Comparison of ENCODE assay signal across 1 cellular context in the genomic region with DNA sequence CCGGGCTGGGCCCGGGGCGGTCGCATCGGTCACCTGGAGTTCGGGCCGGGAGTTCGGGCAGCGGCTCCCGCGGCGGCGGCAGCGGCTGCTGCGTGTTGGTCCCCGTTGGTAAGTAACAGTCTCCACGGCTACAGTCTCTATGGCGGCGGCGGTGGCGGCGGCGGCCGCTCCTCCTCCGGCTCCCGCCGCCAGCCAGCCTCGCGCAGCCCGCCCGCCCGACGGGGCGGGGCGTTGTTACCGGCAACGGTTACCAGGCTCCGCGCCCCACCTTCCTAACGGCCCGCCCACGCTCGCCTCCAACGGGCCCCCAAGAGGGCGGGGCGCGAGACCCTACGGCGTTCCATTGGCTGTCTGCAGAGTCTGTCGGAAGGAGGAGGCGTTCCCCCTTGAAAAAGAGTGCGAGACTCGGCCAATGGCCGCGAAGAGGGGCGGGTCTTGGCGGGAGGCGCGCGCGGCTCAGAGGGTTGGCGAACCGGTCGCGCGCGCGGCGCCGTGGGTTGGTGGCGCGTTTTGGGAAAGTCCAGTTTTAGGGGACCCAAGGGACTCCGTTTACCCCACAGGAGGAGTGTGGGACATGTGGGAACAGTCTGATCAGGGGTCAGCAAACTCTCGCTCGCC.
TF ChIP-seq lines count a peak whose summit lies in the region.

Gene RFX2 (minus strand): TSS at position 141 of the 618 bp plus-strand sequence. CDS start 63,004 bp downstream, outside the sequence.

TF ChIP-seq in K562, 482 proteins besides CTCF, POLR2A, EP300 and RAD21 (continued from another document and continues in another):
- TF ChIP-seq PATZ1 (CRISPR knock-in tag; IDR thresholded peaks at IDR 0.05; ENCODE audit: borderline replicate concordance) (no peak), ATF7 (IDR thresholded peaks at IDR 0.05) (peak; percentile 71), HNRNPLL (IDR thresholded peaks at IDR 0.05; ENCODE audit: low read depth, low read length, poor library complexity, severe bottlenecking) (peak; percentile 48), MEF2D (tag; conservative IDR thresholded peaks at IDR 0.05; ENCODE audit: low read depth) (no peak), ZNF197 (CRISPR knock-in tag; IDR thresholded peaks at IDR 0.05; ENCODE audit: low read depth) (no peak), SIN3A (IDR thresholded peaks at IDR 0.05; ENCODE audit: borderline replicate concordance in 2 of 2, control insufficient read depth in 1 of 2, low read depth in 2 of 2, low read length in 2 of 2) (no peak; a peak in 2 of 4 replicates), RBM17 (IDR thresholded peaks at IDR 0.05; ENCODE audit: borderline replicate concordance, low read depth, low read length) (no peak), ZNF449 (CRISPR knock-in tag; IDR thresholded peaks at IDR 0.05) (no peak), PREB (CRISPR knock-in tag; IDR thresholded peaks at IDR 0.05) (no peak), HIVEP1 (CRISPR knock-in tag; IDR thresholded peaks at IDR 0.05) (no peak), ZNF431 (CRISPR knock-in tag; IDR thresholded peaks at IDR 0.05) (no peak), KDM5B (IDR thresholded peaks at IDR 0.05; ENCODE audit: insufficient replicate concordance, low read depth, low read length) (peak; percentile 65), RAD51 (IDR thresholded peaks at IDR 0.05; ENCODE audit: borderline replicate concordance, low read depth) (no peak), ZEB2 (IDR thresholded peaks at IDR 0.05) (no peak), POLR3A (IDR thresholded peaks at IDR 0.05; ENCODE audit: borderline replicate concordance, extremely low read depth, insufficient read depth, insufficient read length) (no peak), THRA (IDR thresholded peaks at IDR 0.05) (no peak), ATF4 (CRISPR knock-in tag; IDR thresholded peaks at IDR 0.05) (no peak), HNRNPL (IDR thresholded peaks at IDR 0.05; ENCODE audit: low read depth, low read length) (no peak), TAF9B (IDR thresholded peaks at IDR 0.05; ENCODE audit: partially characterized antibody) (no peak), POLR2AphosphoS5 (IDR thresholded peaks at IDR 0.05; ENCODE audit: control insufficient read depth, insufficient read depth, low read depth, low read length) (peak; percentile 77), MTF1 (CRISPR knock-in tag; IDR thresholded peaks at IDR 0.05; ENCODE audit: borderline replicate concordance) (no peak), IRF9 (tag; IDR thresholded peaks at IDR 0.05) (no peak), CXXC5 (CRISPR knock-in tag; IDR thresholded peaks at IDR 0.05) (peak; percentile 81), POLR2H (tag; IDR thresholded peaks at IDR 0.05; ENCODE audit: low read depth) (peak; percentile 83; the same call in 1 of the 2 replicates), XRCC4 (IDR thresholded peaks at IDR 0.05; ENCODE audit: extremely low read depth, insufficient read depth, insufficient read length) (no peak), ZNF707 (CRISPR knock-in tag; conservative IDR thresholded peaks at IDR 0.05) (no peak), E2F1 (CRISPR knock-in tag; IDR thresholded peaks at IDR 0.05) (peak; percentile 84), MLX (CRISPR knock-in tag; conservative IDR thresholded peaks at IDR 0.05) (no peak), STAG1 (CRISPR knock-in tag; IDR thresholded peaks at IDR 0.05; ENCODE audit: borderline replicate concordance) (no peak), ILF3 (IDR thresholded peaks at IDR 0.05; ENCODE audit: borderline replicate concordance) (no peak), RBM34 (IDR thresholded peaks at IDR 0.05; ENCODE audit: borderline replicate concordance, insufficient read depth, low read length) (0 out of 2 replicates have a peak, but pooled peaks have one; percentile 53), ARNT (IDR thresholded peaks at IDR 0.05) (no peak), CAMTA2 (CRISPR knock-in tag; conservative IDR thresholded peaks at IDR 0.05) (no peak), TAF7 (tag; IDR thresholded peaks at IDR 0.05) (no peak), ZNF121 (CRISPR knock-in tag; conservative IDR thresholded peaks at IDR 0.05) (no peak), RFX1 (IDR thresholded peaks at IDR 0.05) (peak; percentile 92), USF1 (CRISPR knock-in tag; IDR thresholded peaks at IDR 0.05) (no peak), NFYB (IDR thresholded peaks at IDR 0.05; ENCODE audit: extremely low read depth, insufficient read length) (peak; percentile 95), ZNF277 (CRISPR knock-in tag; IDR thresholded peaks at IDR 0.05; ENCODE audit: borderline replicate concordance) (no peak), ZNF511 (CRISPR knock-in tag; IDR thresholded peaks at IDR 0.05) (no peak), PHTF2 (CRISPR knock-in tag; IDR thresholded peaks at IDR 0.05) (no peak), ZNF143 (CRISPR knock-in tag; IDR thresholded peaks at IDR 0.05) (no peak), MIER1 (IDR thresholded peaks at IDR 0.05; ENCODE audit: low read depth) (no peak)
- TF ChIP-seq, protein P1, sequence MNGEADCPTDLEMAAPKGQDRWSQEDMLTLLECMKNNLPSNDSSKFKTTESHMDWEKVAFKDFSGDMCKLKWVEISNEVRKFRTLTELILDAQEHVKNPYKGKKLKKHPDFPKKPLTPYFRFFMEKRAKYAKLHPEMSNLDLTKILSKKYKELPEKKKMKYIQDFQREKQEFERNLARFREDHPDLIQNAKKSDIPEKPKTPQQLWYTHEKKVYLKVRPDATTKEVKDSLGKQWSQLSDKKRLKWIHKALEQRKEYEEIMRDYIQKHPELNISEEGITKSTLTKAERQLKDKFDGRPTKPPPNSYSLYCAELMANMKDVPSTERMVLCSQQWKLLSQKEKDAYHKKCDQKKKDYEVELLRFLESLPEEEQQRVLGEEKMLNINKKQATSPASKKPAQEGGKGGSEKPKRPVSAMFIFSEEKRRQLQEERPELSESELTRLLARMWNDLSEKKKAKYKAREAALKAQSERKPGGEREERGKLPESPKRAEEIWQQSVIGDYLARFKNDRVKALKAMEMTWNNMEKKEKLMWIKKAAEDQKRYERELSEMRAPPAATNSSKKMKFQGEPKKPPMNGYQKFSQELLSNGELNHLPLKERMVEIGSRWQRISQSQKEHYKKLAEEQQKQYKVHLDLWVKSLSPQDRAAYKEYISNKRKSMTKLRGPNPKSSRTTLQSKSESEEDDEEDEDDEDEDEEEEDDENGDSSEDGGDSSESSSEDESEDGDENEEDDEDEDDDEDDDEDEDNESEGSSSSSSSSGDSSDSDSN (IDR thresholded peaks at IDR 0.05; ENCODE audit: borderline replicate concordance in 1 of 2, low read depth in 2 of 2, low read length in 2 of 2) = no peak
- TF ChIP-seq, protein P2, sequence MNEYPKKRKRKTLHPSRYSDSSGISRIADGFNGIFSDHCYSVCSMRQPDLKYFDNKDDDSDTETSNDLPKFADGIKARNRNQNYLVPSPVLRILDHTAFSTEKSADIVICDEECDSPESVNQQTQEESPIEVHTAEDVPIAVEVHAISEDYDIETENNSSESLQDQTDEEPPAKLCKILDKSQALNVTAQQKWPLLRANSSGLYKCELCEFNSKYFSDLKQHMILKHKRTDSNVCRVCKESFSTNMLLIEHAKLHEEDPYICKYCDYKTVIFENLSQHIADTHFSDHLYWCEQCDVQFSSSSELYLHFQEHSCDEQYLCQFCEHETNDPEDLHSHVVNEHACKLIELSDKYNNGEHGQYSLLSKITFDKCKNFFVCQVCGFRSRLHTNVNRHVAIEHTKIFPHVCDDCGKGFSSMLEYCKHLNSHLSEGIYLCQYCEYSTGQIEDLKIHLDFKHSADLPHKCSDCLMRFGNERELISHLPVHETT (CRISPR knock-in tag; conservative IDR thresholded peaks at IDR 0.05 in 1 of 2, IDR thresholded peaks at IDR 0.05 in 1 of 2) = no peak
